ENCODE assay signal across 1 cellular context in the genomic region with DNA sequence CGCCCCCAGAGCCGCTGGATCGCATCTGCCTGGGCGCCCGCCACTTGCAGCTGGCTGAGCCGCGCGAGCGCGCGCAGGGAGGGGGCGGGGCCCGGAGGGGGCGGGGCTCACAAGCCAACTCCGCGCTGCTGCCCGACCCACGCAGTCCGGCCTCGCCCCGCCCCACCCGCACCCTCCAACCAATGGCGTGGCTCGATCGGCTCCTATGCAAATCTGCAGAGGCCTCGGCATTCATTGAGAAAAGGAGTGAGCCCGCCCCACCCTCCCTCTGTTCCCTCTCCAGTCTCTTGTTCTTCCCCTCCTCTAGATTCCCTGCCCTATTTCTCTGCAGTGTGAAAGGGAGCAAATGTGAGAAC.
TF ChIP-seq lines count a peak whose summit lies in the region.

Gene ALK, minus strand, starts transcription at position 27 of the 356 bp plus-strand sequence. CDS start 927 bp downstream, outside the sequence.

TF ChIP-seq in WTC11, 78 proteins besides CTCF, POLR2A, EP300 and RAD21 (continued from another document):
- TF ChIP-seq, protein P1, sequence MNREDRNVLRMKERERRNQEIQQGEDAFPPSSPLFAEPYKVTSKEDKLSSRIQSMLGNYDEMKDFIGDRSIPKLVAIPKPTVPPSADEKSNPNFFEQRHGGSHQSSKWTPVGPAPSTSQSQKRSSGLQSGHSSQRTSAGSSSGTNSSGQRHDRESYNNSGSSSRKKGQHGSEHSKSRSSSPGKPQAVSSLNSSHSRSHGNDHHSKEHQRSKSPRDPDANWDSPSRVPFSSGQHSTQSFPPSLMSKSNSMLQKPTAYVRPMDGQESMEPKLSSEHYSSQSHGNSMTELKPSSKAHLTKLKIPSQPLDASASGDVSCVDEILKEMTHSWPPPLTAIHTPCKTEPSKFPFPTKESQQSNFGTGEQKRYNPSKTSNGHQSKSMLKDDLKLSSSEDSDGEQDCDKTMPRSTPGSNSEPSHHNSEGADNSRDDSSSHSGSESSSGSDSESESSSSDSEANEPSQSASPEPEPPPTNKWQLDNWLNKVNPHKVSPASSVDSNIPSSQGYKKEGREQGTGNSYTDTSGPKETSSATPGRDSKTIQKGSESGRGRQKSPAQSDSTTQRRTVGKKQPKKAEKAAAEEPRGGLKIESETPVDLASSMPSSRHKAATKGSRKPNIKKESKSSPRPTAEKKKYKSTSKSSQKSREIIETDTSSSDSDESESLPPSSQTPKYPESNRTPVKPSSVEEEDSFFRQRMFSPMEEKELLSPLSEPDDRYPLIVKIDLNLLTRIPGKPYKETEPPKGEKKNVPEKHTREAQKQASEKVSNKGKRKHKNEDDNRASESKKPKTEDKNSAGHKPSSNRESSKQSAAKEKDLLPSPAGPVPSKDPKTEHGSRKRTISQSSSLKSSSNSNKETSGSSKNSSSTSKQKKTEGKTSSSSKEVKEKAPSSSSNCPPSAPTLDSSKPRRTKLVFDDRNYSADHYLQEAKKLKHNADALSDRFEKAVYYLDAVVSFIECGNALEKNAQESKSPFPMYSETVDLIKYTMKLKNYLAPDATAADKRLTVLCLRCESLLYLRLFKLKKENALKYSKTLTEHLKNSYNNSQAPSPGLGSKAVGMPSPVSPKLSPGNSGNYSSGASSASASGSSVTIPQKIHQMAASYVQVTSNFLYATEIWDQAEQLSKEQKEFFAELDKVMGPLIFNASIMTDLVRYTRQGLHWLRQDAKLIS (CRISPR knock-in tag; IDR thresholded peaks at IDR 0.05; ENCODE audit: borderline replicate concordance), result no peak
- TF ChIP-seq NR3C1 (CRISPR knock-in tag; conservative IDR thresholded peaks at IDR 0.05; ENCODE audit: low read depth) (no peak), CREB1 (CRISPR knock-in tag; IDR thresholded peaks at IDR 0.05) (no peak), TCF7 (CRISPR knock-in tag; IDR thresholded peaks at IDR 0.05; ENCODE audit: low read depth) (no peak), JAZF1 (CRISPR knock-in tag; IDR thresholded peaks at IDR 0.05) (no peak), ZNF232 (CRISPR knock-in tag; IDR thresholded peaks at IDR 0.05) (no peak)
- TF ChIP-seq, protein P2, sequence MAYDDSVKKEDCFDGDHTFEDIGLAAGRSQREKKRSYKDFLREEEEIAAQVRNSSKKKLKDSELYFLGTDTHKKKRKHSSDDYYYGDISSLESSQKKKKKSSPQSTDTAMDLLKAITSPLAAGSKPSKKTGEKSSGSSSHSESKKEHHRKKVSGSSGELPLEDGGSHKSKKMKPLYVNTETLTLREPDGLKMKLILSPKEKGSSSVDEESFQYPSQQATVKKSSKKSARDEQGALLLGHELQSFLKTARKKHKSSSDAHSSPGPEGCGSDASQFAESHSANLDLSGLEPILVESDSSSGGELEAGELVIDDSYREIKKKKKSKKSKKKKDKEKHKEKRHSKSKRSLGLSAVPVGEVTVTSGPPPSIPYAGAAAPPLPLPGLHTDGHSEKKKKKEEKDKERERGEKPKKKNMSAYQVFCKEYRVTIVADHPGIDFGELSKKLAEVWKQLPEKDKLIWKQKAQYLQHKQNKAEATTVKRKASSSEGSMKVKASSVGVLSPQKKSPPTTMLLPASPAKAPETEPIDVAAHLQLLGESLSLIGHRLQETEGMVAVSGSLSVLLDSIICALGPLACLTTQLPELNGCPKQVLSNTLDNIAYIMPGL (CRISPR knock-in tag; IDR thresholded peaks at IDR 0.05), result no peak
- TF ChIP-seq, protein P3, sequence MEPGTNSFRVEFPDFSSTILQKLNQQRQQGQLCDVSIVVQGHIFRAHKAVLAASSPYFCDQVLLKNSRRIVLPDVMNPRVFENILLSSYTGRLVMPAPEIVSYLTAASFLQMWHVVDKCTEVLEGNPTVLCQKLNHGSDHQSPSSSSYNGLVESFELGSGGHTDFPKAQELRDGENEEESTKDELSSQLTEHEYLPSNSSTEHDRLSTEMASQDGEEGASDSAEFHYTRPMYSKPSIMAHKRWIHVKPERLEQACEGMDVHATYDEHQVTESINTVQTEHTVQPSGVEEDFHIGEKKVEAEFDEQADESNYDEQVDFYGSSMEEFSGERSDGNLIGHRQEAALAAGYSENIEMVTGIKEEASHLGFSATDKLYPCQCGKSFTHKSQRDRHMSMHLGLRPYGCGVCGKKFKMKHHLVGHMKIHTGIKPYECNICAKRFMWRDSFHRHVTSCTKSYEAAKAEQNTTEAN (CRISPR knock-in tag; IDR thresholded peaks at IDR 0.05), result no peak
